ENCODE assay signal across 1 cellular context in the genomic region with DNA sequence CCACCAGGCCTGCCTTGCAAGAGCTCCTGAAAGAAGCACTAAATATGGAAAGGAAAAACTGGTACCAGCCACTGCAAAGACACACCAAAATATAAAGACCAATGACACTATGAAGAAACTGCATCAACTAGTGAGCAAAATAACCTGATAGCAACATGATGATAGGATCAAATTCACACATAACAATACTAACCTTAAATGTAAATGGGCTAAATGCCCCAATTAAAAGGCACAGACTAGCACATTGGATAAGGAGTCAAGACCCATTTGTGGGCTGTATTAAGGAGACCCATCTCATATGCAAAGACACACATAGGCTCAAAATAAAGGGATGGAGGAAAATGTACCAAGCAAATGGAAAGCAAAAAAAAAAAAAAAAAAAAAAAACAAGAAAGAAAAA.
A peak's percentile ranks its signal among the peaks of the same experiment; 100 is the strongest.
DNase-seq lines count a peak whose midpoint lies in the region; ATAC-seq, FAIRE-seq and TF ChIP-seq lines count a peak whose summit lies in the region.
"Not testable (repeated sequence)": the region's sequence is repeated elsewhere in the genome, so short reads cannot be mapped to it uniquely, and the experiment has no call there.

No MANE protein-coding gene starts in this region.

- not testable (repeated sequence) for TF ChIP-seq EP300 in K562 (IDR thresholded peaks at IDR 0.05; ENCODE audit: low read length)

- H3K27ac ChIP-seq in K562 (ENCODE audit: extremely low read depth, low read depth, low read length), result not testable (repeated sequence)

- not testable (repeated sequence) for FAIRE-seq in K562 (lab: Jason Lieb, UNC)

- not testable (repeated sequence) for H3K9me1 ChIP-seq in K562 (ENCODE audit: control insufficient read depth, insufficient read depth, low read length)

- not testable (repeated sequence) for TF ChIP-seq CTCF in K562 (IDR thresholded peaks at IDR 0.05 in 2 of 3, conservative IDR thresholded peaks at IDR 0.05 in 1 of 3; ENCODE audit: insufficient read depth in 2 of 3, low read depth in 1 of 3, low read length in 3 of 3)

- in situ Hi-C loops in K562 (cut with MboI), result not testable (repeated sequence)

- not testable (repeated sequence) for BruUV-seq in K562 (replicated peaks; lab: Mats Ljungman, UMichigan)

- H3K9ac ChIP-seq in K562 (ENCODE audit: insufficient read depth in 1 of 2, low read depth in 2 of 2, low read length in 2 of 2), result not testable (repeated sequence)

- H3K79me2 ChIP-seq in K562 (ENCODE audit: control insufficient read depth, insufficient read depth, low read length), result not testable (repeated sequence)

- H4K20me1 ChIP-seq in K562 (replicated peaks; ENCODE audit: control insufficient read depth, insufficient read depth, low read length), result not testable (repeated sequence)

- H3K4me1 ChIP-seq in K562 (replicated peaks in 1 of 2; ENCODE audit: control insufficient read depth in 2 of 2, insufficient read depth in 2 of 2, low read length in 2 of 2), result not testable (repeated sequence)

- H3K9me3 ChIP-seq in K562 (replicated peaks; ENCODE audit: control insufficient read depth, insufficient read depth, low read depth, low read length), result not testable (repeated sequence)

- not testable (repeated sequence) for H3K4me3 ChIP-seq in K562

- not testable (repeated sequence) for TF ChIP-seq POLR2A in K562 (conservative IDR thresholded peaks at IDR 0.05)

- CTCF ChIA-PET in K562 (lab: Yijun Ruan, JAX; ENCODE audit: low intra/inter-chr PET ratio), result not testable (repeated sequence)

- not testable (repeated sequence) for H3K36me3 ChIP-seq in K562 (ENCODE audit: control insufficient read depth, insufficient read depth, low read length)

- TF ChIP-seq RAD21 in K562 (CRISPR knock-in tag; conservative IDR thresholded peaks at IDR 0.05 in 1 of 2, IDR thresholded peaks at IDR 0.05 in 1 of 2), result not testable (repeated sequence)

- H3K4me2 ChIP-seq in K562 (ENCODE audit: insufficient read depth, low read length), result not testable (repeated sequence)

- H2AFZ ChIP-seq in K562 (ENCODE audit: low read depth, low read length), result not testable (repeated sequence)

- not testable (repeated sequence) for DNase-seq in K562 (ENCODE audit: extremely low read depth in 1 of 4, low spot score in 3 of 4)

- POLR2A ChIA-PET in K562 (lab: Yijun Ruan, JAX), result not testable (repeated sequence)

- not testable (repeated sequence) for ATAC-seq in K562

- H3K27me3 ChIP-seq in K562 (ENCODE audit: control insufficient read depth in 2 of 2, insufficient read depth in 2 of 2, low read length in 2 of 2), result not testable (repeated sequence)

- intact Hi-C loops in K562 (cut with micrococcal nuclease), result not testable (repeated sequence)

TF ChIP-seq in K562, 482 proteins besides CTCF, POLR2A, EP300 and RAD21:
- TF ChIP-seq ZNF354B (CRISPR knock-in tag; IDR thresholded peaks at IDR 0.05), result 0 out of 2 replicates have a peak, but pooled peaks have one; percentile 28
- TF ChIP-seq ZNF507 (tag; conservative IDR thresholded peaks at IDR 0.05), result peak; percentile 94
